Comparison of ENCODE assay signal across 1 cellular context in the genomic region with DNA sequence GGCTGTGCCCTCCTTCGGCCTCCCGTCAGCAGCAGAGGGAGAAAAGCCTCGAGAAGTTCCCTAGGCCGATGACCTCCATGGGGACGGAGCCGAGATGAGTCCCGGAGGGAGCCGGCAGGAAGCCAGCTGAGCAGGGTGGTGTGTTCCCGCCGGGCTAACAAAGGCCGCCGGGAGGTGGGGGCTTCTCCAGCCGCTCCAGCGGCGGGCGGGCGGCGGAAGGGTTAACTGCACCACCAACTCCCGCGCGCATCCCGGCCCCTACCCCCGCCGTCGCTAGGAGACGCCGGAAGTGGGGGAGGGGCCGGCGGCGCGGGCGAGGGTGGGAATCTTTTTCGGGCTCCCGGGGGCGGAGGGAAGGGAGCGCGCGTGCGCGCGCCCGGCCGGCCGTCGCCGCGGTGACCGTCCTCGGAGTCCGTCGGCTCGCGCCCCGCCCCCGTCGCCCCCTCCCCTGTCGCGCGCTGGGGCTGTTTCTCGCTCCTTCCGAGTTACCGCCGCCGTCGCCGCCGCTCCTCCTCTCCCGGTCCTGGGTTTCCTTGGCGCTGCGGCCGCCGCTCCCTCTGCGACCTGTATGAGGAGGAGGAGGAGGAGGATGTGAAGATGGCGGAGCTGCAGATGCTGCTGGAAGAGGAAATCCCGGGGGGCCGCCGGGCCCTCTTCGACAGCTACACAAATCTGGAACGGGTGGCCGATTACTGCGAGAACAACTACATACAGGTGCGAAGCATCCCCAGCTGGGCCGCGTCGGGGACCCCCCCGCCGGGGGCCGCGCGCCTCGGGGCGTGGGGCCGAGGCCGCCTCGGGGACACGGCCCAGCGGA.
A peak's percentile ranks its signal among the peaks of the same experiment; 100 is the strongest.
TF ChIP-seq lines count a peak whose summit lies in the region.

ABI2 (plus strand) TSS at position 477 of the 817 bp plus-strand sequence; CDS start at position 598, 121 bp downstream.

TF ChIP-seq in HepG2, 621 proteins besides CTCF, POLR2A, EP300 and RAD21 (continued from another document and continues in another):
- TF ChIP-seq PATZ1 (CRISPR knock-in tag; IDR thresholded peaks at IDR 0.05) (peak; percentile 95), ZNF567 (CRISPR knock-in tag; IDR thresholded peaks at IDR 0.05; ENCODE audit: borderline replicate concordance) (peak; percentile 95; the same call in 1 of the 2 replicates), ZGPAT (CRISPR knock-in tag; IDR thresholded peaks at IDR 0.05) (peak; percentile 92), POLR2AphosphoS5 (IDR thresholded peaks at IDR 0.05; ENCODE audit: low read depth, low read length) (peak; percentile 68), ZNF468 (CRISPR knock-in tag; IDR thresholded peaks at IDR 0.05) (no peak), MLXIP (CRISPR knock-in tag; IDR thresholded peaks at IDR 0.05; ENCODE audit: borderline replicate concordance) (no peak), ZNF609 (CRISPR knock-in tag; IDR thresholded peaks at IDR 0.05; ENCODE audit: borderline replicate concordance) (0 out of 2 replicates have a peak, but pooled peaks have one; percentile 60), PAXIP1 (CRISPR knock-in tag; conservative IDR thresholded peaks at IDR 0.05) (peak; percentile 85), ZNF3 (CRISPR knock-in tag; IDR thresholded peaks at IDR 0.05) (no peak), IRX3 (CRISPR knock-in tag; IDR thresholded peaks at IDR 0.05; ENCODE audit: borderline replicate concordance, low read depth) (peak; percentile 87), ZNF672 (CRISPR knock-in tag; IDR thresholded peaks at IDR 0.05) (peak; percentile 85; the same call in 1 of the 2 replicates), STAT5B (CRISPR knock-in tag; IDR thresholded peaks at IDR 0.05) (peak; percentile 83), TRIM22 (IDR thresholded peaks at IDR 0.05) (no peak), HOXA3 (CRISPR knock-in tag; IDR thresholded peaks at IDR 0.05) (peak; percentile 48), RBM22 (optimal IDR thresholded peaks at IDR 0.05; ENCODE audit: low read length) (peak; percentile 93), ZBTB42 (CRISPR knock-in tag; IDR thresholded peaks at IDR 0.05) (peak; percentile 69; the same call in 1 of the 2 replicates), ZNF44 (CRISPR knock-in tag; IDR thresholded peaks at IDR 0.05) (no peak), ZNF292 (CRISPR knock-in tag; IDR thresholded peaks at IDR 0.05; ENCODE audit: borderline replicate concordance, low read depth) (peak; percentile 74), ZNF605 (CRISPR knock-in tag; IDR thresholded peaks at IDR 0.05) (peak; percentile 95), SPEN (CRISPR knock-in tag; IDR thresholded peaks at IDR 0.05; ENCODE audit: low read depth) (peak; percentile 69), PITX1 (CRISPR knock-in tag; IDR thresholded peaks at IDR 0.05) (peak; percentile 51; the same call in 1 of the 2 replicates), PLRG1 (conservative IDR thresholded peaks at IDR 0.05) (no peak), ZFYVE20 (CRISPR knock-in tag; IDR thresholded peaks at IDR 0.05; ENCODE audit: borderline replicate concordance, low read depth) (no peak), ZKSCAN5 (CRISPR knock-in tag; IDR thresholded peaks at IDR 0.05) (no peak)
- TF ChIP-seq, protein P1, sequence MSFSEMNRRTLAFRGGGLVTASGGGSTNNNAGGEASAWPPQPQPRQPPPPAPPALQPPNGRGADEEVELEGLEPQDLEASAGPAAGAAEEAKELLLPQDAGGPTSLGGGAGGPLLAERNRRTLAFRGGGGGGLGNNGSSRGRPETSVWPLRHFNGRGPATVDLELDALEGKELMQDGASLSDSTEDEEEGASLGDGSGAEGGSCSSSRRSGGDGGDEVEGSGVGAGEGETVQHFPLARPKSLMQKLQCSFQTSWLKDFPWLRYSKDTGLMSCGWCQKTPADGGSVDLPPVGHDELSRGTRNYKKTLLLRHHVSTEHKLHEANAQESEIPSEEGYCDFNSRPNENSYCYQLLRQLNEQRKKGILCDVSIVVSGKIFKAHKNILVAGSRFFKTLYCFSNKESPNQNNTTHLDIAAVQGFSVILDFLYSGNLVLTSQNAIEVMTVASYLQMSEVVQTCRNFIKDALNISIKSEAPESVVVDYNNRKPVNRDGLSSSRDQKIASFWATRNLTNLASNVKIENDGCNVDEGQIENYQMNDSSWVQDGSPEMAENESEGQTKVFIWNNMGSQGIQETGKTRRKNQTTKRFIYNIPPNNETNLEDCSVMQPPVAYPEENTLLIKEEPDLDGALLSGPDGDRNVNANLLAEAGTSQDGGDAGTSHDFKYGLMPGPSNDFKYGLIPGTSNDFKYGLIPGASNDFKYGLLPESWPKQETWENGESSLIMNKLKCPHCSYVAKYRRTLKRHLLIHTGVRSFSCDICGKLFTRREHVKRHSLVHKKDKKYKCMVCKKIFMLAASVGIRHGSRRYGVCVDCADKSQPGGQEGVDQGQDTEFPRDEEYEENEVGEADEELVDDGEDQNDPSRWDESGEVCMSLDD (CRISPR knock-in tag; IDR thresholded peaks at IDR 0.05; ENCODE audit: borderline replicate concordance), result 0 out of 2 replicates have a peak, but pooled peaks have one; percentile 51
